Comparison of ENCODE assay signal across 16 cellular contexts in the genomic region with DNA sequence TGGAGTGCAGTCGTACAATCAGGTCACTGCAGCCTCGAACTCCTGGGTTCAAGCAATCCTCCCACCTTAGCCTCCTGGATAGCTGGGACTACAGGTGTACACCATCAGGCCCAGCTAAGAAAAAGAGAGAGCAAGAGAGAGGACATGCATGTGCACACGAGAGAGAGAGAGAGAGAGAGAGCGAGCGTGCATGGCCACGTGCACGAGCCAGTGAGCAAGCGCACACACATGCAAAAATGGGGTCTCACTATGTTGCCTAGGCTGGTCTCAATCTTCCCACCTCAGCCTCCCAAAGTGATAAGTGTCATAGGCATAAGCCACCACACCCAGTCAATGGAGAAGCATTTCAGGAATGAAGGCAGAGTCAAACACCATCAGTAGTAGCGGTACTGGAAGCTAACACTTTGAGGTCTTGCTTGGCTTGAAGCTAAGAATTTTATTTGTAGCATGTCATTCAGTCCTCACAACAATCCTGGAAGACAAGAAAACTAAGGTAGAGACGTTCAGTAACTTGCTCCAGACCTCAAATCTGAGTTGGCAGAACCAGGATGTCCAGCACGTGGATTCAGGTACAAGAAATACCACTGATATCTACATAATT. TPM values are rescaled to one million over a fixed set of nuclear protein-coding genes. Genes with fewer than 3 reads are reported as not detected.
A peak's percentile ranks its signal among the peaks of the same experiment; 100 is the strongest.
DNase-seq lines count a peak whose midpoint lies in the region; ATAC-seq, FAIRE-seq and TF ChIP-seq lines count a peak whose summit lies in the region.
"Had no signal": no experiment of that assay in that cellular context is flagged by ENCODE, and none has a peak within 500 bp of the region (broad histone marks: within the 10 kb centered on the region; RNA-seq: fewer than 3 reads in every experiment).

No MANE protein-coding gene starts in this region.

- no peaks in the 10 kb centered on the region for H3K9me3 Mint-ChIP-seq in activated CD4-positive, alpha-beta T cell treated with anti-CD3 and anti-CD28 coated beads for 36 hours (ENCODE audit: low read depth)
- H3K9me3 Mint-ChIP-seq in activated CD8-positive, alpha-beta T cell treated with anti-CD3 and anti-CD28 coated beads, Interleukin-2, amount 10 ng/mL, durations not matched to agents 7 days and 5 days (ENCODE audit: insufficient read depth): no peaks in the 10 kb centered on the region
- no peaks in the 10 kb centered on the region for H3K9me3 Mint-ChIP-seq in stimulated activated memory B cell treated with anti-CD40 and anti-IgM and Interleukin-4, amounts not matched to agents 10 μg/mL and 1 μg/mL and 100 μg/mL, for 72 hours
- H3K9me3 Mint-ChIP-seq: naive B cell had no signal

- H3K4me1 Mint-ChIP-seq in activated CD4-positive, alpha-beta T cell treated with anti-CD3 and anti-CD28 coated beads for 36 hours: peaks cover 78% of the 10 kb centered on the region
- H3K4me1 Mint-ChIP-seq in activated CD8-positive, alpha-beta T cell treated with anti-CD3 and anti-CD28 coated beads, Interleukin-2, amount 10 ng/mL, durations not matched to agents 7 days and 5 days (ENCODE audit: low read depth): peaks cover 61% of the 10 kb centered on the region
- peaks cover 76% of the 10 kb centered on the region for H3K4me1 Mint-ChIP-seq in stimulated activated memory B cell treated with anti-CD40 and anti-IgM and Interleukin-4, amounts not matched to agents 10 μg/mL and 1 μg/mL and 100 μg/mL, for 72 hours

- H3K9me3 ChIP-seq in kidney (ENCODE audit: control insufficient read depth in 1 of 2, low read length in 2 of 2): no peaks in the 10 kb centered on the region
- H3K9me3 ChIP-seq: SK-N-SH had no signal

- POLR2A ChIA-PET in activated CD4-positive, alpha-beta T cell treated with anti-CD3 and anti-CD28 coated beads for 36 hours (lab: Charles Lee): interaction anchor here (0.7 kb wide), 1 partner anchor 9 kb away, joined by 4 read pairs; no protein-coding TSS in a partner anchor
- POLR2A ChIA-PET in activated CD8-positive, alpha-beta T cell treated with anti-CD3 and anti-CD28 coated beads, Interleukin-2, amount 10 ng/mL, durations not matched to agents 7 days and 5 days (lab: Charles Lee): interaction anchor here (1.3 kb wide), 1 partner anchor 32 kb away, joined by 5 read pairs; no protein-coding TSS in a partner anchor

- peaks cover 53% of the 10 kb centered on the region for H3K36me3 Mint-ChIP-seq in activated CD4-positive, alpha-beta T cell treated with anti-CD3 and anti-CD28 coated beads for 36 hours (ENCODE audit: low read depth)
- peaks cover 68% of the 10 kb centered on the region for H3K36me3 Mint-ChIP-seq in activated CD8-positive, alpha-beta T cell treated with anti-CD3 and anti-CD28 coated beads, Interleukin-2, amount 10 ng/mL, durations not matched to agents 7 days and 5 days (ENCODE audit: low read depth)
- H3K36me3 Mint-ChIP-seq in stimulated activated memory B cell treated with anti-CD40 and anti-IgM and Interleukin-4, amounts not matched to agents 10 μg/mL and 1 μg/mL and 100 μg/mL, for 72 hours: peaks cover 57% of the 10 kb centered on the region

- intact Hi-C loops in activated CD4-positive, alpha-beta T cell treated with anti-CD3 and anti-CD28 coated beads for 36 hours (cut with DNase I, micrococcal nuclease): loop anchor here (5.0 kb wide), 2 partner anchors 34 to 49 kb away; no protein-coding TSS in a partner anchor
- intact Hi-C loops in kidney (cut with DNase I): no loop called here

- H3K4me3 Mint-ChIP-seq in activated CD4-positive, alpha-beta T cell treated with anti-CD3 and anti-CD28 coated beads for 36 hours: peak overlapping the region; percentile 4
- H3K4me3 Mint-ChIP-seq in activated CD8-positive, alpha-beta T cell treated with anti-CD3 and anti-CD28 coated beads, Interleukin-2, amount 10 ng/mL, durations not matched to agents 7 days and 5 days: no peak overlapping the region
- peak overlapping the region; percentile 19 for H3K4me3 Mint-ChIP-seq in stimulated activated memory B cell treated with anti-CD40 and anti-IgM and Interleukin-4, amounts not matched to agents 10 μg/mL and 1 μg/mL and 100 μg/mL, for 72 hours

- peak overlapping the region; percentile 96 for H3K27ac Mint-ChIP-seq in activated CD4-positive, alpha-beta T cell treated with anti-CD3 and anti-CD28 coated beads for 36 hours
- peak overlapping the region; percentile 63 for H3K27ac Mint-ChIP-seq in activated CD8-positive, alpha-beta T cell treated with anti-CD3 and anti-CD28 coated beads, Interleukin-2, amount 10 ng/mL, durations not matched to agents 7 days and 5 days
- H3K27ac Mint-ChIP-seq in stimulated activated memory B cell treated with anti-CD40 and anti-IgM and Interleukin-4, amounts not matched to agents 10 μg/mL and 1 μg/mL and 100 μg/mL, for 72 hours: peak overlapping the region; percentile 59

- no peaks in the 10 kb centered on the region for H3K27me3 Mint-ChIP-seq in activated CD4-positive, alpha-beta T cell treated with anti-CD3 and anti-CD28 coated beads for 36 hours
- no peaks in the 10 kb centered on the region for H3K27me3 Mint-ChIP-seq in activated CD8-positive, alpha-beta T cell treated with anti-CD3 and anti-CD28 coated beads, Interleukin-2, amount 10 ng/mL, durations not matched to agents 7 days and 5 days (ENCODE audit: low read depth)
- no peaks in the 10 kb centered on the region for H3K27me3 Mint-ChIP-seq in stimulated activated memory B cell treated with anti-CD40 and anti-IgM and Interleukin-4, amounts not matched to agents 10 μg/mL and 1 μg/mL and 100 μg/mL, for 72 hours
- H3K27me3 Mint-ChIP-seq: naive B cell had no signal

- no peak for TF ChIP-seq CTCF in kidney (IDR thresholded peaks at IDR 0.05; ENCODE audit: borderline replicate concordance, extremely low read depth, insufficient read depth)
- TF ChIP-seq CTCF in GM20000 (IDR thresholded peaks at IDR 0.05; ENCODE audit: extremely low read depth, missing control alignments): no peak

- H3K4me1 ChIP-seq in kidney (ENCODE audit: control insufficient read depth in 1 of 2, insufficient read depth in 1 of 2, low read depth in 1 of 2, low read length in 2 of 2): peaks cover 28 to 39% of the 10 kb centered on the region in 2 donors

- CTCF ChIA-PET in activated CD4-positive, alpha-beta T cell treated with anti-CD3 and anti-CD28 coated beads for 36 hours (lab: Charles Lee): interaction anchor here (0.5 to 1.4 kb wide), 2 partner anchors 15 to 32 kb away, joined by 3 to 5 read pairs; no protein-coding TSS in a partner anchor
- CTCF ChIA-PET in activated CD8-positive, alpha-beta T cell treated with anti-CD3 and anti-CD28 coated beads, Interleukin-2, amount 10 ng/mL, durations not matched to agents 7 days and 5 days (lab: Charles Lee): interaction anchor here (0.7 kb wide), 1 partner anchor 33 kb away, joined by 3 read pairs; no protein-coding TSS in a partner anchor

- no peak for ATAC-seq in activated CD4-positive, alpha-beta T cell treated with anti-CD3 and anti-CD28 coated beads for 36 hours
- no peak for ATAC-seq in activated CD8-positive, alpha-beta T cell treated with anti-CD3 and anti-CD28 coated beads, Interleukin-2, amount 10 ng/mL, durations not matched to agents 7 days and 5 days
- ATAC-seq in stimulated activated memory B cell treated with anti-CD40 and anti-IgM and Interleukin-4, amounts not matched to agents 10 μg/mL and 1 μg/mL and 100 μg/mL, for 72 hours: no peak

- peaks cover 8 to 10% of the 10 kb centered on the region in 2 donors for H3K36me3 ChIP-seq in kidney (ENCODE audit: control insufficient read depth in 1 of 2, insufficient read depth in 2 of 2, low read length in 2 of 2)

- no peak overlapping the region for H3K27ac ChIP-seq in kidney (ENCODE audit: low read depth in 2 of 2, low read length in 2 of 2)

- H3K4me3 ChIP-seq in kidney (ENCODE audit: low read length in 2 of 2): no peak overlapping the region

- FAIRE-seq in kidney (lab: Jason Lieb, UNC): no peak

- no peak for DNase-seq in activated CD4-positive, alpha-beta T cell treated with anti-CD3 and anti-CD28 coated beads for 36 hours
- DNase-seq in activated CD4-positive, alpha-beta T cell treated with anti-CD3 and anti-CD28 coated beads for 1 hour: no peak
- no peak for DNase-seq in activated CD8-positive, alpha-beta T cell treated with anti-CD3 and anti-CD28 coated beads, Interleukin-2, amount 10 ng/mL, durations not matched to agents 7 days and 5 days
- DNase-seq in kidney: peak; percentile 3
- DNase-seq in GM20000 (ENCODE audit: low spot score): no peak
- no peak for DNase-seq in SIG-M5 (lab: John Stamatoyannopoulos, UW)
- DNase-seq in cerebellar cortex (ENCODE audit: low spot score): no peak
- DNase-seq: activated effector memory CD4-positive, alpha-beta T cell treated with Interleukin-2 at 50 U/mL for 16 hours; HCEC 1CT; kidney glomerular epithelial cell; naive B cell; NCI-H2107; NK-92 treated with Interleukin-12 subunit alpha and Interleukin-12 subunit beta, amount 100 ng/mL, for 24 hours; SK-N-SH had no signal

- H3K9ac ChIP-seq in kidney (ENCODE audit: low read length in 2 of 2): no peak overlapping the region
- H3K9ac ChIP-seq: SK-N-SH had no signal

RNA-seq across cellular contexts. Expression of gene GNB1, which starts 14.5 kb away (rescaled TPM):
- total RNA-seq in activated CD4-positive, alpha-beta T cell treated with anti-CD3 and anti-CD28 coated beads for 36 hours: 100 to 1,000 TPM; 347 to 669 TPM
- 100 to 1,000 TPM; 398 TPM for total RNA-seq in activated CD8-positive, alpha-beta T cell treated with anti-CD3 and anti-CD28 coated beads, Interleukin-2, amount 10 ng/mL, durations not matched to agents 7 days and 5 days
- total RNA-seq in kidney: 347 TPM
- polyA plus RNA-seq in kidney (ENCODE audit: insufficient read depth, low read depth, low replicate concordance): 144 TPM

RNA-seq across cellular contexts. Expression of gene CALML6, which starts 38.6 kb away (rescaled TPM):
- total RNA-seq in activated CD4-positive, alpha-beta T cell treated with anti-CD3 and anti-CD28 coated beads for 36 hours: under 1 TPM; 0.21 to 0.81 TPM
- under 1 TPM; 0.21 to 0.42 TPM for total RNA-seq in activated CD8-positive, alpha-beta T cell treated with anti-CD3 and anti-CD28 coated beads, Interleukin-2, amount 10 ng/mL, durations not matched to agents 7 days and 5 days
- 0.13 TPM for total RNA-seq in kidney
- 1.2 TPM for polyA plus RNA-seq in kidney (ENCODE audit: insufficient read depth, low read depth, low replicate concordance)
- total RNA-seq: A172 had no signal

RNA-seq across cellular contexts. Expression of gene TMEM52, which starts 42.6 kb away (rescaled TPM):
- 1 to 10 TPM in 1 of 2 experiments, under 1 TPM in 1; 0.88 to 1.1 TPM for total RNA-seq in activated CD4-positive, alpha-beta T cell treated with anti-CD3 and anti-CD28 coated beads for 36 hours
- under 1 TPM in 1 of 2 experiments, not detected in 1; 0.70 TPM for total RNA-seq in activated CD8-positive, alpha-beta T cell treated with anti-CD3 and anti-CD28 coated beads, Interleukin-2, amount 10 ng/mL, durations not matched to agents 7 days and 5 days
- total RNA-seq in kidney: 0.50 TPM
- 5.1 TPM for polyA plus RNA-seq in kidney (ENCODE audit: insufficient read depth, low read depth, low replicate concordance)
- total RNA-seq: A172 had no signal
